Comparison of ENCODE assay signal across 1 cellular context in the genomic region with DNA sequence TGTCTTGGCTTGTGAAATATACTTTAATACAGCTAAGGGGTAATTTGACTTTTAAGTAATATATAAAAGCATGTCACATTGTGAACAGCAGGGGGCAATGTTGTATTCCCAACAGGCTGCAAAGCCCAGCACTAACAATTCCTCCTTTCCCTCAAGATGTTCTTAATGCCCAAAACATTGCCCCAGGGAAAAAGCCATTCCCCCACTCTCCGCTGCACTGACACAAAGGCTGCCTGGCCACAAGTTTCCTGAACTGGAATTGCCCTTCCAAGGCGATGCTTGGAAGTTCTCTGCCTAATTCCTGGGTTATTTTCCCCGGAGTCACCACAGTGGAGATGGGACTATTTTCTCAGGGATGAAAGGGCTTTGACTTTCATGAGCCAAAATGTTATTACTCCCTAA.
TF ChIP-seq lines count a peak whose summit lies in the region.

No MANE protein-coding gene starts in this region.

TF ChIP-seq in K562, 482 proteins besides CTCF, POLR2A, EP300 and RAD21 (continued from another document):
- TF ChIP-seq, protein P1, sequence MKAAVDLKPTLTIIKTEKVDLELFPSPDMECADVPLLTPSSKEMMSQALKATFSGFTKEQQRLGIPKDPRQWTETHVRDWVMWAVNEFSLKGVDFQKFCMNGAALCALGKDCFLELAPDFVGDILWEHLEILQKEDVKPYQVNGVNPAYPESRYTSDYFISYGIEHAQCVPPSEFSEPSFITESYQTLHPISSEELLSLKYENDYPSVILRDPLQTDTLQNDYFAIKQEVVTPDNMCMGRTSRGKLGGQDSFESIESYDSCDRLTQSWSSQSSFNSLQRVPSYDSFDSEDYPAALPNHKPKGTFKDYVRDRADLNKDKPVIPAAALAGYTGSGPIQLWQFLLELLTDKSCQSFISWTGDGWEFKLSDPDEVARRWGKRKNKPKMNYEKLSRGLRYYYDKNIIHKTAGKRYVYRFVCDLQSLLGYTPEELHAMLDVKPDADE (conservative IDR thresholded peaks at IDR 0.05; ENCODE audit: control insufficient read depth, low read depth, low read length): no peak
- TF ChIP-seq ZNF77 (CRISPR knock-in tag; IDR thresholded peaks at IDR 0.05) (no peak), SMARCA4 (IDR thresholded peaks at IDR 0.05) (no peak), NR1H2 (CRISPR knock-in tag; IDR thresholded peaks at IDR 0.05) (no peak), FOXM1 (IDR thresholded peaks at IDR 0.05; ENCODE audit: low read depth) (no peak), FOXM1 (CRISPR knock-in tag; IDR thresholded peaks at IDR 0.05; ENCODE audit: low read depth) (no peak), MAFG (tag; conservative IDR thresholded peaks at IDR 0.05) (no peak), ZNF609 (CRISPR knock-in tag; IDR thresholded peaks at IDR 0.05; ENCODE audit: borderline replicate concordance) (no peak), CC2D1A (IDR thresholded peaks at IDR 0.05) (peak; percentile 73), PHTF2 (CRISPR knock-in tag; IDR thresholded peaks at IDR 0.05) (no peak), RBM14 (IDR thresholded peaks at IDR 0.05; ENCODE audit: borderline replicate concordance, insufficient read depth, low read depth, low read length) (no peak), MGA (IDR thresholded peaks at IDR 0.05) (no peak), NR3C1 (CRISPR knock-in tag; IDR thresholded peaks at IDR 0.05) (no peak), TEAD2 (tag; IDR thresholded peaks at IDR 0.05) (no peak), MEF2A (IDR thresholded peaks at IDR 0.05; ENCODE audit: control insufficient read depth, low read depth, low read length) (no peak), ELF4 (CRISPR knock-in tag; IDR thresholded peaks at IDR 0.05) (no peak), PURB (CRISPR knock-in tag; IDR thresholded peaks at IDR 0.05; ENCODE audit: low read depth) (no peak), ARID2 (IDR thresholded peaks at IDR 0.05) (peak; percentile 88), FOSL1 (tag; conservative IDR thresholded peaks at IDR 0.05) (no peak), ZNF778 (CRISPR knock-in tag; IDR thresholded peaks at IDR 0.05) (no peak), BRD4 (IDR thresholded peaks at IDR 0.05) (no peak), DNMT1 (IDR thresholded peaks at IDR 0.05) (no peak), BRF1 (IDR thresholded peaks at IDR 0.05; ENCODE audit: borderline replicate concordance, extremely low read depth, insufficient read length) (no peak), FOXK1 (CRISPR knock-in tag; IDR thresholded peaks at IDR 0.05; ENCODE audit: borderline replicate concordance) (no peak), THAP7 (CRISPR knock-in tag; IDR thresholded peaks at IDR 0.05) (no peak), ZNF316 (IDR thresholded peaks at IDR 0.05) (no peak), MTA1 (IDR thresholded peaks at IDR 0.05; ENCODE audit: borderline replicate concordance) (no peak)
- TF ChIP-seq, protein P2, sequence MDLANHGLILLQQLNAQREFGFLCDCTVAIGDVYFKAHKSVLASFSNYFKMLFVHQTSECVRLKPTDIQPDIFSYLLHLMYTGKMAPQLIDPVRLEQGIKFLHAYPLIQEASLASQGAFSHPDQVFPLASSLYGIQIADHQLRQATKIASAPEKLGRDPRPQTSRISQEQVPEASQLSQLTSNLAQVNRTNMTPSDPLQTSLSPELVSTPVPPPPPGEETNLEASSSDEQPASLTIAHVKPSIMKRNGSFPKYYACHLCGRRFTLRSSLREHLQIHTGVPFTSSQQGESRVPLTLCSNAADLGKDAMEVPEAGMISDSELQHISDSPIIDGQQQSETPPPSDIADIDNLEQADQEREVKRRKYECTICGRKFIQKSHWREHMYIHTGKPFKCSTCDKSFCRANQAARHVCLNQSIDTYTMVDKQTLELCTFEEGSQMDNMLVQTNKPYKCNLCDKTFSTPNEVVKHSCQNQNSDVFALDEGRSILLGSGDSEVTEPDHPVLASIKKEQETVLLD (IDR thresholded peaks at IDR 0.05): no peak
- TF ChIP-seq, protein P3, sequence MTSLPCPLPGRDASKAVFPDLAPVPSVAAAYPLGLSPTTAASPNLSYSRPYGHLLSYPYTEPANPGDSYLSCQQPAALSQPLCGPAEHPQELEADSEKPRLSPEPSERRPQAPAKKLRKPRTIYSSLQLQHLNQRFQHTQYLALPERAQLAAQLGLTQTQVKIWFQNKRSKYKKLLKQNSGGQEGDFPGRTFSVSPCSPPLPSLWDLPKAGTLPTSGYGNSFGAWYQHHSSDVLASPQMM (CRISPR knock-in tag; IDR thresholded peaks at IDR 0.05): no peak
- TF ChIP-seq, protein P4, sequence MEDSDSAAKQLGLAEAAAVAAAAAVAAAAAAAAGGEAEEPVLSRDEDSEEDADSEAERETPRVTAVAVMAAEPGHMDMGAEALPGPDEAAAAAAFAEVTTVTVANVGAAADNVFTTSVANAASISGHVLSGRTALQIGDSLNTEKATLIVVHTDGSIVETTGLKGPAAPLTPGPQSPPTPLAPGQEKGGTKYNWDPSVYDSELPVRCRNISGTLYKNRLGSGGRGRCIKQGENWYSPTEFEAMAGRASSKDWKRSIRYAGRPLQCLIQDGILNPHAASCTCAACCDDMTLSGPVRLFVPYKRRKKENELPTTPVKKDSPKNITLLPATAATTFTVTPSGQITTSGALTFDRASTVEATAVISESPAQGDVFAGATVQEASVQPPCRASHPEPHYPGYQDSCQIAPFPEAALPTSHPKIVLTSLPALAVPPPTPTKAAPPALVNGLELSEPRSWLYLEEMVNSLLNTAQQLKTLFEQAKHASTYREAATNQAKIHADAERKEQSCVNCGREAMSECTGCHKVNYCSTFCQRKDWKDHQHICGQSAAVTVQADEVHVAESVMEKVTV (CRISPR knock-in tag; IDR thresholded peaks at IDR 0.05): peak; percentile 88
- TF ChIP-seq, protein P5, sequence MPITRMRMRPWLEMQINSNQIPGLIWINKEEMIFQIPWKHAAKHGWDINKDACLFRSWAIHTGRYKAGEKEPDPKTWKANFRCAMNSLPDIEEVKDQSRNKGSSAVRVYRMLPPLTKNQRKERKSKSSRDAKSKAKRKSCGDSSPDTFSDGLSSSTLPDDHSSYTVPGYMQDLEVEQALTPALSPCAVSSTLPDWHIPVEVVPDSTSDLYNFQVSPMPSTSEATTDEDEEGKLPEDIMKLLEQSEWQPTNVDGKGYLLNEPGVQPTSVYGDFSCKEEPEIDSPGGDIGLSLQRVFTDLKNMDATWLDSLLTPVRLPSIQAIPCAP (CRISPR knock-in tag; IDR thresholded peaks at IDR 0.05; ENCODE audit: borderline replicate concordance): no peak
